Comparison of ENCODE assay signal across 29 cellular contexts in genomic region chr4:176668324-176668723, GRCh38.
"Had no signal": no experiment of that assay in that cellular context is flagged by ENCODE, and none has a peak within 500 bp of the region (broad histone marks: within the 10 kb centered on the region; RNA-seq: fewer than 3 reads in every experiment).

No MANE protein-coding gene starts in this region.

- ATAC-seq: activated CD4-positive, alpha-beta T cell treated with anti-CD3 and anti-CD28 coated beads for 36 hours; activated T-cell treated with anti-CD3 and anti-CD28 coated beads, Interleukin-2, amount 50 U/mL, for 4 hours; foreskin keratinocyte; left lung; naive thymus-derived CD4-positive, alpha-beta T cell; stimulated activated naive B cell treated with anti-CD40 and anti-IgM and Interleukin-4, amounts not matched to agents 10 μg/mL and 1 μg/mL and 100 μg/mL, for 72 hours; T-helper 17 cell had no signal

- H3K4me3 ChIP-seq: left lung, lung, sigmoid colon, testis, upper lobe of left lung had no signal

- H3K4me3 Mint-ChIP-seq: activated B cell treated with CpG ODN at 0.5 μM for 24 hours; activated CD4-positive, alpha-beta T cell treated with anti-CD3 and anti-CD28 coated beads for 36 hours; activated naive CD8-positive, alpha-beta T cell; activated T-cell treated with anti-CD3 and anti-CD28 coated beads, Interleukin-2, amount 50 U/mL, for 4 hours; endodermal cell; naive thymus-derived CD4-positive, alpha-beta T cell; neural crest cell; stimulated activated naive B cell treated with anti-CD40 and anti-IgM and Interleukin-4, amounts not matched to agents 10 μg/mL and 1 μg/mL and 100 μg/mL, for 72 hours; T-helper 17 cell had no signal

- H3K9me3 ChIP-seq: left lung, sigmoid colon, testis, upper lobe of left lung had no signal

- H3K4me1 Mint-ChIP-seq: activated B cell treated with CpG ODN at 0.5 μM for 24 hours; activated CD4-positive, alpha-beta T cell treated with anti-CD3 and anti-CD28 coated beads for 36 hours; naive thymus-derived CD4-positive, alpha-beta T cell; neural crest cell; stimulated activated naive B cell treated with anti-CD40 and anti-IgM and Interleukin-4, amounts not matched to agents 10 μg/mL and 1 μg/mL and 100 μg/mL, for 72 hours; T-helper 17 cell had no signal

- H3K36me3 ChIP-seq: left lung, sigmoid colon, upper lobe of left lung had no signal

- H3K27ac Mint-ChIP-seq: activated B cell treated with CpG ODN at 0.5 μM for 24 hours; activated CD4-positive, alpha-beta T cell treated with anti-CD3 and anti-CD28 coated beads for 36 hours; activated naive CD8-positive, alpha-beta T cell; activated T-helper 2 cell treated with anti-CD3 and anti-CD28 coated beads, Interferon-gamma antibody, Interleukin-2, Interleukin-4, amounts not matched to agents 10 μg/mL and 5 μg/mL and 100 μg/mL, durations not matched to agents 14 hours and 24 hours and 36 hours; endodermal cell; naive thymus-derived CD4-positive, alpha-beta T cell; stimulated activated naive B cell treated with anti-CD40 and anti-IgM and Interleukin-4, amounts not matched to agents 10 μg/mL and 1 μg/mL and 100 μg/mL, for 72 hours; T-helper 17 cell had no signal

- DNase-seq: activated B cell treated with CpG ODN at 0.5 μM for 24 hours; activated CD4-positive, alpha-beta T cell treated with anti-CD3 and anti-CD28 coated beads for 36 hours; activated CD4-positive, alpha-beta T cell treated with anti-CD3 and anti-CD28 coated beads, Interleukin-2, amount 50 U/mL, for 4 hours; activated CD8-positive, alpha-beta memory T cell treated with anti-CD3 and anti-CD28 coated beads for 24 hours; activated CD8-positive, alpha-beta memory T cell treated with anti-CD3 and anti-CD28 coated beads, Interleukin-2, amount 50 U/mL, for 4 hours; activated naive CD4-positive, alpha-beta T cell; activated T-cell treated with anti-CD3 and anti-CD28 coated beads, Interleukin-2, amount 50 U/mL, for 4 hours; amniotic stem cell; cerebellar nuclear complex; cortex of kidney; endodermal cell; foreskin keratinocyte; kidney glomerular epithelial cell; left lung; naive thymus-derived CD4-positive, alpha-beta T cell; posterior cingulate gyrus; retina; sigmoid colon; stimulated activated CD4-positive, alpha-beta T cell treated with anti-CD3 and anti-CD28 coated beads, Interleukin-2, amount 100 ng/mL, for 48 hours; stimulated activated CD8-positive, alpha-beta memory T cell treated with anti-CD3 and anti-CD28 coated beads, Interleukin-4, amount 100 ng/mL, for 48 hours; stimulated activated naive B cell treated with anti-CD40 and anti-IgM and Interleukin-4, amounts not matched to agents 10 μg/mL and 1 μg/mL and 100 μg/mL, for 72 hours; T-helper 17 cell; testis; upper lobe of left lung had no signal

- H3K27me3 Mint-ChIP-seq: activated B cell treated with CpG ODN at 0.5 μM for 24 hours; activated CD4-positive, alpha-beta T cell treated with anti-CD3 and anti-CD28 coated beads for 36 hours; activated naive CD8-positive, alpha-beta T cell; naive thymus-derived CD4-positive, alpha-beta T cell; stimulated activated naive B cell treated with anti-CD40 and anti-IgM and Interleukin-4, amounts not matched to agents 10 μg/mL and 1 μg/mL and 100 μg/mL, for 72 hours; T-helper 17 cell had no signal

- H3K36me3 Mint-ChIP-seq: activated naive CD8-positive, alpha-beta T cell; naive thymus-derived CD4-positive, alpha-beta T cell; stimulated activated naive B cell treated with anti-CD40 and anti-IgM and Interleukin-4, amounts not matched to agents 10 μg/mL and 1 μg/mL and 100 μg/mL, for 72 hours had no signal

- H3K4me1 ChIP-seq: foreskin keratinocyte, left lung, testis, upper lobe of left lung had no signal

- H3K27me3 ChIP-seq: foreskin keratinocyte, left lung, sigmoid colon, testis, upper lobe of left lung had no signal

- H3K27ac ChIP-seq: epithelial cell of prostate, foreskin keratinocyte, left lung, sigmoid colon, testis, upper lobe of left lung had no signal

- H3K9me3 Mint-ChIP-seq: activated B cell treated with CpG ODN at 0.5 μM for 24 hours; activated T-cell treated with anti-CD3 and anti-CD28 coated beads, Interleukin-2, amount 50 U/mL, for 4 hours; activated T-helper 2 cell treated with anti-CD3 and anti-CD28 coated beads, Interferon-gamma antibody, Interleukin-2, Interleukin-4, amounts not matched to agents 10 μg/mL and 5 μg/mL and 100 μg/mL, durations not matched to agents 14 hours and 24 hours and 36 hours; endodermal cell; stimulated activated naive B cell treated with anti-CD40 and anti-IgM and Interleukin-4, amounts not matched to agents 10 μg/mL and 1 μg/mL and 100 μg/mL, for 72 hours had no signal
